8 cellular contexts compared by ENCODE assay signal in genomic region chr7:2886900-2887299, GRCh38. TPM values are rescaled to one million over a fixed set of nuclear protein-coding genes. Genes with fewer than 3 reads are reported as not detected.
DNase-seq lines count a peak whose midpoint lies in the region; ATAC-seq and TF ChIP-seq lines count a peak whose summit lies in the region.

No MANE protein-coding gene starts in this region.

- DNase-seq in Caki2 (ENCODE audit: low read depth): peak; percentile 77
- DNase-seq in NCI-H345 (lab: John Stamatoyannopoulos, UW): peak; percentile 61
- DNase-seq in activated B cell treated with CpG ODN at 0.5 μM for 24 hours: no peak
- peak; percentile 10 to 24 (median 23) for DNase-seq in effector memory CD4-positive, alpha-beta T cell
- DNase-seq in memory B cell (ENCODE audit: low spot score in 2 of 2): peak; percentile 42 to 55
- DNase-seq in transverse colon: peak; percentile 45

- H3K27ac ChIP-seq in HEK293 (ENCODE audit: extremely low read depth, low read depth, low read length) (no peak overlapping the region), transverse colon (no peak overlapping the region)
- H3K27ac ChIP-seq in effector memory CD4-positive, alpha-beta T cell (ENCODE audit: insufficient read depth, low read length, poor library complexity, severe bottlenecking): no peak overlapping the region

- H3K27me3 ChIP-seq in effector memory CD4-positive, alpha-beta T cell (replicated peaks; ENCODE audit: control insufficient read depth, insufficient read depth, low read length, poor library complexity, severe bottlenecking): no peaks in the 10 kb centered on the region
- H3K27me3 ChIP-seq in transverse colon: peaks cover 28% of the 10 kb centered on the region

- H3K27ac Mint-ChIP-seq in activated B cell treated with CpG ODN at 0.5 μM for 24 hours (no peak overlapping the region), memory B cell (peak overlapping the region; percentile 45)

- intact Hi-C loops in activated B cell treated with CpG ODN at 0.5 μM for 24 hours (cut with micrococcal nuclease): loop anchor here (1.0 to 5.0 kb wide), 5 partner anchors 157 to 835 kb away; no protein-coding TSS in a partner anchor
- intact Hi-C loops in transverse colon (cut with DNase I; ENCODE audit: low total_unique reads): no loop called here

- WGBS in transverse colon (ENCODE audit: low coverage in 1 of 2), 2 donors: 3 to 15% methylated on average over 5 to 11 of the region's 12 CpGs

- H3K36me3 ChIP-seq in HEK293 (ENCODE audit: control insufficient read depth in 2 of 2, insufficient read depth in 1 of 2, low read length in 2 of 2): no peaks in the 10 kb centered on the region
- no peaks in the 10 kb centered on the region for H3K36me3 ChIP-seq in effector memory CD4-positive, alpha-beta T cell (ENCODE audit: control insufficient read depth, insufficient read depth, low read length)
- no peaks in the 10 kb centered on the region for H3K36me3 ChIP-seq in transverse colon

- H3K4me1 ChIP-seq in HEK293 (ENCODE audit: control insufficient read depth, insufficient read depth, low read length): no peaks in the 10 kb centered on the region
- H3K4me1 ChIP-seq in effector memory CD4-positive, alpha-beta T cell (ENCODE audit: control insufficient read depth, insufficient read depth, low read length, poor library complexity, severe bottlenecking): no peaks in the 10 kb centered on the region
- H3K4me1 ChIP-seq in transverse colon: peaks cover 0 to 18% (median 9%) of the 10 kb centered on the region in 4 donors

- ATAC-seq in activated B cell treated with CpG ODN at 0.5 μM for 24 hours (ENCODE audit: low read depth) (peak; percentile 88), memory B cell (ENCODE audit: low read depth) (peak; percentile 83), HG02981 (IDR thresholded peaks at IDR 0.05; ENCODE audit: unreplicated experiment) (no peak)

- H3K36me3 Mint-ChIP-seq in activated B cell treated with CpG ODN at 0.5 μM for 24 hours (ENCODE audit: low read depth): no peaks in the 10 kb centered on the region
- no peaks in the 10 kb centered on the region for H3K36me3 Mint-ChIP-seq in memory B cell

- POLR2A ChIA-PET in HEK293 (lab: Yijun Ruan, JAX): no interaction called here
- POLR2A ChIA-PET in activated B cell treated with CpG ODN at 0.5 μM for 24 hours (lab: Charles Lee): no interaction called here

- in situ Hi-C loops in Caki2 (cut with HindIII; ENCODE audit: low pct_unique_long_range_greater_than_20kb, low sequenced_read_pairs) (no loop called here), transverse colon (cut with MboI; ENCODE audit: low pct_ligation_motif_present in 1 of 4, low pct_unique_long_range_greater_than_20kb in 1 of 4, low sequenced_read_pairs in 3 of 4) (loop anchor here in 1 of 4 donors (25.0 kb wide), 1 partner anchor 250 kb away; no protein-coding TSS in a partner anchor)

- peak; percentile 77 for TF ChIP-seq CTCF in HEK293 (tag by site-specific recombination; IDR thresholded peaks at IDR 0.05)
- no peak for TF ChIP-seq CTCF in activated B cell treated with CpG ODN at 0.5 μM for 24 hours (IDR thresholded peaks at IDR 0.05)
- TF ChIP-seq CTCF in transverse colon (IDR thresholded peaks at IDR 0.05): peak; percentile 53 to 82 (median 64)

- H3K9me3 Mint-ChIP-seq in activated B cell treated with CpG ODN at 0.5 μM for 24 hours: no peaks in the 10 kb centered on the region
- no peaks in the 10 kb centered on the region for H3K9me3 Mint-ChIP-seq in memory B cell

- H3K4me3 ChIP-seq in HEK293 (ENCODE audit: low read depth, low read length): no peak overlapping the region
- H3K4me3 ChIP-seq in effector memory CD4-positive, alpha-beta T cell (ENCODE audit: insufficient read depth, low read depth, low read length, poor library complexity, severe bottlenecking): no peak overlapping the region
- H3K4me3 ChIP-seq in transverse colon: no peak overlapping the region

- CTCF ChIA-PET in HEK293 (lab: Yijun Ruan, JAX) (interaction anchor here (0.6 to 1.5 kb wide), 9 partner anchors 11 to 709 kb away, joined by 3 to 5 read pairs (median 3); no protein-coding TSS in a partner anchor), activated B cell treated with CpG ODN at 0.5 μM for 24 hours (lab: Charles Lee) (interaction anchor here (0.7 to 1.7 kb wide), 6 partner anchors 16 to 787 kb away, joined by 3 to 15 read pairs (median 4); no protein-coding TSS in a partner anchor)

- H3K4me3 Mint-ChIP-seq in activated B cell treated with CpG ODN at 0.5 μM for 24 hours (no peak overlapping the region), memory B cell (no peak overlapping the region)

- H3K27me3 Mint-ChIP-seq in activated B cell treated with CpG ODN at 0.5 μM for 24 hours (no peaks in the 10 kb centered on the region), memory B cell (peaks cover 2% of the 10 kb centered on the region)

- H3K4me1 Mint-ChIP-seq in activated B cell treated with CpG ODN at 0.5 μM for 24 hours: peaks cover 7% of the 10 kb centered on the region
- peaks cover 6% of the 10 kb centered on the region for H3K4me1 Mint-ChIP-seq in memory B cell

- TF ChIP-seq POLR2A in transverse colon (IDR thresholded peaks at IDR 0.05): no peak

- H3K9me3 ChIP-seq in HEK293 (ENCODE audit: control insufficient read depth, insufficient read depth, low read depth, low read length) (no peaks in the 10 kb centered on the region), transverse colon (no peaks in the 10 kb centered on the region)
- no peaks in the 10 kb centered on the region for H3K9me3 ChIP-seq in effector memory CD4-positive, alpha-beta T cell (ENCODE audit: control insufficient read depth, low read length)

- TF ChIP-seq EP300 in transverse colon (IDR thresholded peaks at IDR 0.05; ENCODE audit: low read depth): no peak

TF ChIP-seq in HEK293, 187 proteins besides CTCF, POLR2A, EP300 and RAD21 (continues in another document):
- TF ChIP-seq PATZ1 (tag by site-specific recombination; IDR thresholded peaks at IDR 0.05) (0 out of 2 replicates have a peak, but pooled peaks have one; percentile 24), ZFP69B (tag by site-specific recombination; IDR thresholded peaks at IDR 0.05) (0 out of 2 replicates have a peak, but pooled peaks have one; percentile 27), ZBTB6 (tag by site-specific recombination; IDR thresholded peaks at IDR 0.05) (no peak), GLIS1 (tag by site-specific recombination; IDR thresholded peaks at IDR 0.05) (peak; percentile 24; the same call in 1 of the 2 replicates), ZNF324 (tag by site-specific recombination; IDR thresholded peaks at IDR 0.05) (no peak), ZBTB11 (tag by site-specific recombination; conservative IDR thresholded peaks at IDR 0.05; ENCODE audit: low read depth) (no peak)

RNA-seq across cellular contexts. Expression of gene GNA12, which starts 42.8 kb away (rescaled TPM):
- 38.1 and 62.7 TPM in 2 replicates for total RNA-seq in Caki2 (2014; rRNA removed; shearing (Covaris generic); ENCODE audit: low replicate concordance)
- total RNA-seq in activated B cell treated with CpG ODN at 0.5 μM for 24 hours (52.3 and 54.6 TPM in 2 replicates), transverse colon (10 to 100 TPM; 18.9 to 39.6 (median 22.2) TPM)
